Comparison of ENCODE assay signal across 9 cellular contexts in genomic region chr3:65483475-65483874, GRCh38.
DNase-seq lines count a peak whose midpoint lies in the region; ATAC-seq, FAIRE-seq and TF ChIP-seq lines count a peak whose summit lies in the region.
"Had no signal": no experiment of that assay in that cellular context is flagged by ENCODE, and none has a peak within 500 bp of the region (broad histone marks: within the 10 kb centered on the region; RNA-seq: fewer than 3 reads in every experiment).

No MANE protein-coding gene starts in this region.

- H3K27me3 Mint-ChIP-seq in activated T-cell treated with anti-CD3 and anti-CD28 coated beads, Interleukin-2, amount 50 U/mL, for 24 hours = no peaks in the 10 kb centered on the region

- DNase-seq in NCI-H2029 (lab: John Stamatoyannopoulos, UW) = peak; percentile 18
- DNase-seq in dermis microvascular lymphatic vessel endothelial cell (ENCODE audit: low read depth in 2 of 2) = peak; percentile 68 to 85
- peak; percentile 76 for DNase-seq in kidney
- peak in 32 of 49 donors; percentile 7 to 70 (median 36) for DNase-seq in substantia nigra (lab: John Stamatoyannopoulos, UW)
- DNase-seq in activated T-cell treated with anti-CD3 and anti-CD28 coated beads, Interleukin-2, amount 50 U/mL, for 24 hours = no peak
- DNase-seq: effector CD8-positive, alpha-beta T cell had no signal

- ATAC-seq in GM19455 (IDR thresholded peaks at IDR 0.05; ENCODE audit: unreplicated experiment) (no peak), HG02885 (IDR thresholded peaks at IDR 0.05; ENCODE audit: poor library complexity, unreplicated experiment) (no peak), GM19351 (IDR thresholded peaks at IDR 0.05; ENCODE audit: unreplicated experiment) (no peak)

- peaks cover 2% of the 10 kb centered on the region for H3K9me3 Mint-ChIP-seq in activated T-cell treated with anti-CD3 and anti-CD28 coated beads, Interleukin-2, amount 50 U/mL, for 24 hours

- no peak overlapping the region for H3K9ac ChIP-seq in kidney (ENCODE audit: low read length in 2 of 2)

- H3K4me1 Mint-ChIP-seq in activated T-cell treated with anti-CD3 and anti-CD28 coated beads, Interleukin-2, amount 50 U/mL, for 24 hours (ENCODE audit: low read depth) = no peaks in the 10 kb centered on the region

- peak overlapping the region in 1 of 2 donors; percentile 16 for H3K4me3 ChIP-seq in kidney (ENCODE audit: low read length in 2 of 2)

- H3K9me3 ChIP-seq in kidney (ENCODE audit: control insufficient read depth in 1 of 2, low read length in 2 of 2) = no peaks in the 10 kb centered on the region

- peaks cover 27 to 40% of the 10 kb centered on the region in 2 donors for H3K4me1 ChIP-seq in kidney (ENCODE audit: control insufficient read depth in 1 of 2, insufficient read depth in 1 of 2, low read depth in 1 of 2, low read length in 2 of 2)

- H3K27ac ChIP-seq in kidney (ENCODE audit: low read depth in 2 of 2, low read length in 2 of 2) = no peak overlapping the region
- no peak overlapping the region for H3K27ac ChIP-seq in substantia nigra (ENCODE audit: low read depth, low read length, poor library complexity, severe bottlenecking)

- intact Hi-C loops in kidney (cut with DNase I) = no loop called here

- H3K36me3 Mint-ChIP-seq in activated T-cell treated with anti-CD3 and anti-CD28 coated beads, Interleukin-2, amount 50 U/mL, for 24 hours (ENCODE audit: low read depth) = no peaks in the 10 kb centered on the region

- no peaks in the 10 kb centered on the region for H3K36me3 ChIP-seq in kidney (ENCODE audit: control insufficient read depth in 1 of 2, insufficient read depth in 2 of 2, low read length in 2 of 2)

- peak; percentile 8 for FAIRE-seq in kidney (lab: Jason Lieb, UNC)

- H3K4me3 Mint-ChIP-seq in activated T-cell treated with anti-CD3 and anti-CD28 coated beads, Interleukin-2, amount 50 U/mL, for 24 hours = no peak overlapping the region

- no peak overlapping the region for H3K27ac Mint-ChIP-seq in activated T-cell treated with anti-CD3 and anti-CD28 coated beads, Interleukin-2, amount 50 U/mL, for 24 hours

- no peak for TF ChIP-seq CTCF in kidney (IDR thresholded peaks at IDR 0.05; ENCODE audit: borderline replicate concordance, extremely low read depth, insufficient read depth)
